Comparison of ENCODE assay signal across 12 cellular contexts in the genomic region with DNA sequence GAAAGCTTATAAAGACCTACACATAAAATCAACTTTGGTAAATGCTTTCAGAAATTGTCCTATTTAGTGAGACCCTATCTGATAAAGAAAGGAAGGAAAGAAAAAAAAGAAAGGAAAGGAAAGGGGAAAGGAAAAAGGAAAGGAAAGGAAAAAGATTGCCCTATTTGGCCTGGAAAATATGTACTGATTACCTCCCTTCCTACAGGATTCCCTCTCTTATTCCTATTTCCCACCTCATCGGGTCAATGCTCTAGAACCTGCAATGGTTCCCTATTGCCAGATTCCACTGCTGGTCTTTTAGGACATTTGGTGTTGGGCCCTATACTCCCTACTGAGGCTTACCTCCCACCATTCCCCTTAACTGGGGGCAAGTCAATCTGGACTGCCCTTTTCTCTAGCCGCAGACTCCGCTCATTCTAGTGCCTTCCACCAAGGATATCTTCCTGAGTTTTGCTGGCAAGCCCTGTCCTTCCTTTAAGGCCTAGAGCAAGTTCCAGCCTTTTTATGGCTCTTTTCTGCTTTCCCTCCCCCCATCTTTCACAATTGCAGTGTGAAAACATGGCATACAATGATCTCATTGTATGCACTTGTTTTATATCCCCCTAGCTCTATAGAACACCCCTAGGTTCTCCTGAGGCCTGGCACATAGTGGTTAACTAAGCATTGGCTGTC. TPM values are rescaled to one million over a fixed set of nuclear protein-coding genes. Genes with fewer than 3 reads are reported as not detected.
DNase-seq lines count a peak whose midpoint lies in the region; ATAC-seq and TF ChIP-seq lines count a peak whose summit lies in the region.
"Had no signal": no experiment of that assay in that cellular context is flagged by ENCODE, and none has a peak within 500 bp of the region (broad histone marks: within the 10 kb centered on the region; RNA-seq: fewer than 3 reads in every experiment).

No MANE protein-coding gene starts in this region.

- DNase-seq in SK-MEL-5 (ENCODE audit: low read depth, low spot score) (peak; percentile 95), gastrocnemius medialis (no peak), GM13976 (ENCODE audit: low spot score) (no peak)
- no peak for DNase-seq in effector memory CD4-positive, alpha-beta T cell
- DNase-seq in central memory CD4-positive, alpha-beta T cell = no peak
- DNase-seq: activated gamma-delta T cell, NCI-H1436, occipital lobe had no signal

- no peaks in the 10 kb centered on the region for H3K9me2 ChIP-seq in DOHH2 (replicated peaks; ENCODE audit: control insufficient read depth, low read length)

- intact Hi-C loops in gastrocnemius medialis (cut with DNase I; ENCODE audit: low total_unique reads) = no loop called here

- in situ Hi-C loops in SK-MEL-5 (cut with HindIII; ENCODE audit: low pct_unique_long_range_greater_than_20kb, low sequenced_read_pairs) = no loop called here
- in situ Hi-C loops in gastrocnemius medialis (cut with MboI; ENCODE audit: low sequenced_read_pairs in 4 of 4) = loop anchor here in 2 of 4 donors (5.0 to 10.0 kb wide), 3 partner anchors 34 to 53 kb away; no protein-coding TSS in a partner anchor
- in situ Hi-C loops in GM13976 (cut with MboI; ENCODE audit: low sequenced_read_pairs, unreplicated experiment) = loop anchor here (10.0 kb wide), 1 partner anchor 57 kb away; no protein-coding TSS in a partner anchor

- H3K36me3 ChIP-seq in DOHH2 (ENCODE audit: control insufficient read depth, low read length) = peaks cover 29% of the 10 kb centered on the region
- peaks cover 22% of the 10 kb centered on the region for H3K36me3 ChIP-seq in effector memory CD4-positive, alpha-beta T cell (ENCODE audit: control insufficient read depth, insufficient read depth, low read length)
- peaks cover 5 to 22% of the 10 kb centered on the region in 2 donors for H3K36me3 ChIP-seq in gastrocnemius medialis

- H4K20me1 ChIP-seq in DOHH2 (ENCODE audit: control insufficient read depth, insufficient read depth, low read depth, low read length) = peaks cover 18% of the 10 kb centered on the region; the same call in 1 of the 2 replicates

- ATAC-seq in gastrocnemius medialis = no peak
- ATAC-seq in HG03378 (IDR thresholded peaks at IDR 0.05; ENCODE audit: unreplicated experiment) = no peak
- ATAC-seq: gastroesophageal sphincter had no signal

- 0 out of 2 replicates have a peak overlapping the region, but pooled peaks have one; percentile 4 for H3K27ac ChIP-seq in DOHH2 (ENCODE audit: low read depth, low read length)
- H3K27ac ChIP-seq in effector memory CD4-positive, alpha-beta T cell (ENCODE audit: insufficient read depth, low read length, poor library complexity, severe bottlenecking) = peak overlapping the region; percentile 92
- H3K27ac ChIP-seq in gastrocnemius medialis = peak overlapping the region; percentile 97 to 100 (median 99)
- H3K27ac ChIP-seq: SJCRH30 had no signal

- TF ChIP-seq CTCF in DOHH2 (IDR thresholded peaks at IDR 0.05; ENCODE audit: low read depth, low read length, poor library complexity, severe bottlenecking) (no peak), gastrocnemius medialis (IDR thresholded peaks at IDR 0.05 in 4 of 5, conservative IDR thresholded peaks at IDR 0.05 in 1 of 5) (no peak), GM13976 (IDR thresholded peaks at IDR 0.05; ENCODE audit: borderline replicate concordance, control extremely low read depth, extremely low read depth, insufficient read depth, missing control alignments) (no peak)

- H3K27me3 ChIP-seq in DOHH2 (ENCODE audit: control insufficient read depth, low read length) (no peaks in the 10 kb centered on the region; the same call in 1 of the 2 replicates), gastrocnemius medialis (no peaks in the 10 kb centered on the region)
- no peaks in the 10 kb centered on the region for H3K27me3 ChIP-seq in effector memory CD4-positive, alpha-beta T cell (replicated peaks; ENCODE audit: control insufficient read depth, insufficient read depth, low read length, poor library complexity, severe bottlenecking)
- H3K27me3 ChIP-seq: gastroesophageal sphincter, SJCRH30 had no signal

- H3K4me3 ChIP-seq in DOHH2 (ENCODE audit: low read length) (no peak overlapping the region), gastrocnemius medialis (no peak overlapping the region)
- no peak overlapping the region for H3K4me3 ChIP-seq in effector memory CD4-positive, alpha-beta T cell (ENCODE audit: insufficient read depth, low read depth, low read length, poor library complexity, severe bottlenecking)
- H3K4me3 ChIP-seq: SJCRH30 had no signal

- peaks cover 21% of the 10 kb centered on the region for H3K79me2 ChIP-seq in DOHH2 (ENCODE audit: control insufficient read depth, low read length)

- TF ChIP-seq POLR2A in gastrocnemius medialis (IDR thresholded peaks at IDR 0.05) = peak in 1 of 2 donors; percentile 3

- H3F3A ChIP-seq in DOHH2 (ENCODE audit: control insufficient read depth, insufficient read depth) = peaks cover 38% of the 10 kb centered on the region

- H3K4me1 ChIP-seq in DOHH2 (ENCODE audit: control insufficient read depth, low read length) = peaks cover 32% of the 10 kb centered on the region
- H3K4me1 ChIP-seq in effector memory CD4-positive, alpha-beta T cell (ENCODE audit: control insufficient read depth, insufficient read depth, low read length, poor library complexity, severe bottlenecking) = peaks cover 27% of the 10 kb centered on the region
- peaks cover 13 to 15% of the 10 kb centered on the region in 2 donors for H3K4me1 ChIP-seq in gastrocnemius medialis

- no peak overlapping the region for H3K4me2 ChIP-seq in DOHH2 (ENCODE audit: low read length)

- no peaks in the 10 kb centered on the region for H3K9me3 ChIP-seq in DOHH2 (ENCODE audit: control insufficient read depth, insufficient read depth, low read length)
- no peaks in the 10 kb centered on the region for H3K9me3 ChIP-seq in effector memory CD4-positive, alpha-beta T cell (ENCODE audit: control insufficient read depth, low read length)
- no peaks in the 10 kb centered on the region for H3K9me3 ChIP-seq in gastrocnemius medialis
- H3K9me3 ChIP-seq: gastroesophageal sphincter, SJCRH30 had no signal

RNA-seq across cellular contexts. Expression of a gene that starts 4.4 kb away (rescaled TPM):
- total RNA-seq in SK-MEL-5 (2014; rRNA removed; shearing (Covaris generic)) = 192 and 197 TPM in 2 replicates
- polyA plus RNA-seq in SK-MEL-5 (2015; cell fraction: cytosol; rRNA removed) = 186 and 211 TPM in 2 replicates
- 215 and 235 TPM in 2 replicates for polyA plus RNA-seq in SK-MEL-5 (2015; cell fraction: nucleus; rRNA removed)
- total RNA-seq in gastrocnemius medialis = 100 to 1,000 TPM; 296 to 667 (median 319) TPM

Comparison
In these comparisons a context has a peak if more than half of its experiments do, and no peak if none do; other contexts are left out.
1. H3K27ac ChIP-seq: peak in every context shown above with its lines; median percentile 99 in gastrocnemius medialis; 92 in effector memory CD4-positive, alpha-beta T cell; 4 in DOHH2.